Comparison of ENCODE assay signal across 14 cellular contexts in the genomic region with DNA sequence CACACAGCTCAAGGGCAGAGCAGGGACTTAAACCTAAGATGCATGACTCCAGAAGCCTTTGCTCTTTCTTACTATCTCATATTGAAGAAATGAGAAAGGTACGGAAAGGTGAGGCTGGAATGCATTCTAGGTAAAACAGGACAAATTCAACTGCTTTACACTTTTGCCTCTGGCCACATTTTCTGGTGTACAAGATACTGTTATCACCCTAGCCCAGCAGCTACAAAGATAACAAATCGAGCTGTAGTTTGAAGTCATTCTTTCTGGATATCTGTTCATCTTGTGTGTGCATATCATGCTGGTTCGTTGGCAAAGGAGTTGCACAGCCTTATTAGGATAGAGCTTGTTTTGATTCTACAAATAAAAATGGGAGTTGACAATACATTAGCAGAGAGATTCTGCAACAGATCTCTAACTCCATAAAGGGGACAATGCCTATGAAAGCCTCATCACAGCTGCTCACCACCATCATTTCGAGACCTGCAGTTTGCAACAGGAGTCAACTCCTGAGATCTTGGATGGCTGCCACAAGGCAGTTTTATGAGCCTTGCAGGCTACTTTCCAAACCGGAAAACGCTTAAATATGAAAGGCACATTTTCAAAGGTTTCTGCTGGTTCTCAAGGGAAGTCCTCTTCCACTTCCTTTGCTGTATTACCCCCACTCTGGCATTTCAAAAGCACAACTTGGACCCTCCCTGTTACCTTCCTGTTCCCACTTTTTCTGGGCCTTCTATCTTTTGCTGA.
DNase-seq lines count a peak whose midpoint lies in the region; ATAC-seq and TF ChIP-seq lines count a peak whose summit lies in the region.
"Had no signal": no experiment of that assay in that cellular context is flagged by ENCODE, and none has a peak within 500 bp of the region (broad histone marks: within the 10 kb centered on the region; RNA-seq: fewer than 3 reads in every experiment).

No MANE protein-coding gene starts in this region.

- H4K20me1 ChIP-seq in hepatocyte (ENCODE audit: insufficient read depth, poor library complexity, severe bottlenecking): no peaks in the 10 kb centered on the region

- H3K27ac ChIP-seq in heart left ventricle (peak overlapping the region in 6 of 12 donors; percentile 3 to 45 (median 16)), hepatocyte (peak overlapping the region; percentile 55)

- peak overlapping the region; percentile 51 for H3K4me2 ChIP-seq in hepatocyte

- H3K9me3 ChIP-seq in heart left ventricle (no peaks in the 10 kb centered on the region), hepatocyte (ENCODE audit: low read depth) (no peaks in the 10 kb centered on the region)
- H3K9me3 ChIP-seq: tibial nerve had no signal

- peaks cover 52% of the 10 kb centered on the region for H3K79me2 ChIP-seq in hepatocyte

- H3K4me3 ChIP-seq in heart left ventricle (no peak overlapping the region), hepatocyte (no peak overlapping the region)
- H3K4me3 ChIP-seq: tibial nerve had no signal

- H2AFZ ChIP-seq in hepatocyte: no peak overlapping the region

- H3K27me3 ChIP-seq in heart left ventricle: no peaks in the 10 kb centered on the region
- H3K27me3 ChIP-seq in hepatocyte: no peaks in the 10 kb centered on the region
- H3K27me3 ChIP-seq: tibial nerve had no signal

- peak in 2 of 4 donors; percentile 33 to 66 for ATAC-seq in heart left ventricle
- ATAC-seq in Right ventricle myocardium inferior: no peak
- ATAC-seq in GM18873 (IDR thresholded peaks at IDR 0.05; ENCODE audit: low FRiP score, unreplicated experiment): no peak
- ATAC-seq in SK-N-SH treated with all-trans-retinoic acid at 6 μM for 48 hours: no peak
- ATAC-seq: esophagus mucosa had no signal

- TF ChIP-seq CTCF in heart left ventricle (IDR thresholded peaks at IDR 0.05) (no peak), hepatocyte (IDR thresholded peaks at IDR 0.05; ENCODE audit: poor library complexity) (no peak)

- no peak for TF ChIP-seq POLR2A in heart left ventricle (IDR thresholded peaks at IDR 0.05)

- WGBS in heart left ventricle, 4 donors: 42 to 51% (median 45%) methylated on average over 6 of the region's 6 CpGs
- WGBS in hepatocyte (ENCODE audit: low lambda C conversion rate, missing lambda C conversion rate): 25% methylated on average over 6 of the region's 6 CpGs

- intact Hi-C loops in heart left ventricle (cut with DNase I) (no loop called here), Right ventricle myocardium inferior (cut with DNase I) (no loop called here)

- DNase-seq in heart left ventricle (peak in 4 of 5 donors; percentile 30 to 41 (median 38)), Right ventricle myocardium inferior (ENCODE audit: missing footprints) (no peak), OCI-M1 (lab: John Stamatoyannopoulos, UW) (peak; percentile 87), hepatocyte (ENCODE audit: low spot score) (peak; percentile 48), ureter (ENCODE audit: low spot score) (peak; percentile 62), NCI-H2196 (lab: John Stamatoyannopoulos, UW; ENCODE audit: unreplicated experiment) (no peak)
- DNase-seq: activated naive CD4-positive, alpha-beta T cell treated with anti-CD3 and anti-CD28 coated beads for 36 hours; central memory CD4-positive, alpha-beta T cell; immature natural killer cell; MV-4-11 had no signal

- H3K9me2 ChIP-seq in hepatocyte (replicated peaks; ENCODE audit: insufficient read depth): no peaks in the 10 kb centered on the region

- H3K4me1 ChIP-seq in heart left ventricle (peaks cover 3 to 34% (median 20%) of the 10 kb centered on the region in 12 donors), hepatocyte (ENCODE audit: insufficient read depth) (peaks cover 43% of the 10 kb centered on the region)

- H3K36me3 ChIP-seq in heart left ventricle (peaks cover 0 to 4% (median 0%) of the 10 kb centered on the region in 9 donors), hepatocyte (replicated peaks; ENCODE audit: insufficient read depth, low read depth) (no peaks in the 10 kb centered on the region)
- H3K36me3 ChIP-seq: tibial nerve had no signal

TF ChIP-seq in SK-N-SH treated with all-trans-retinoic acid at 6 μM for 48 hours, 23 proteins besides CTCF, POLR2A, EP300 and RAD21:
- TF ChIP-seq GLIS3 (CRISPR knock-in tag; IDR thresholded peaks at IDR 0.05) (no peak), RARB (CRISPR knock-in tag; IDR thresholded peaks at IDR 0.05) (no peak), PPARA (CRISPR knock-in tag; IDR thresholded peaks at IDR 0.05; ENCODE audit: borderline replicate concordance) (no peak), ZFP30 (CRISPR knock-in tag; IDR thresholded peaks at IDR 0.05) (no peak), ARNTL (CRISPR knock-in tag; IDR thresholded peaks at IDR 0.05; ENCODE audit: borderline replicate concordance, low read depth) (no peak), ZC3H10 (CRISPR knock-in tag; IDR thresholded peaks at IDR 0.05) (no peak), BACH2 (CRISPR knock-in tag; IDR thresholded peaks at IDR 0.05; ENCODE audit: borderline replicate concordance) (no peak), CSDC2 (CRISPR knock-in tag; IDR thresholded peaks at IDR 0.05) (no peak), OSR1 (CRISPR knock-in tag; IDR thresholded peaks at IDR 0.05) (no peak), ZNF565 (CRISPR knock-in tag; conservative IDR thresholded peaks at IDR 0.05; ENCODE audit: low read depth) (no peak), SNAI2 (CRISPR knock-in tag; IDR thresholded peaks at IDR 0.05) (no peak)
- TF ChIP-seq, protein P1, sequence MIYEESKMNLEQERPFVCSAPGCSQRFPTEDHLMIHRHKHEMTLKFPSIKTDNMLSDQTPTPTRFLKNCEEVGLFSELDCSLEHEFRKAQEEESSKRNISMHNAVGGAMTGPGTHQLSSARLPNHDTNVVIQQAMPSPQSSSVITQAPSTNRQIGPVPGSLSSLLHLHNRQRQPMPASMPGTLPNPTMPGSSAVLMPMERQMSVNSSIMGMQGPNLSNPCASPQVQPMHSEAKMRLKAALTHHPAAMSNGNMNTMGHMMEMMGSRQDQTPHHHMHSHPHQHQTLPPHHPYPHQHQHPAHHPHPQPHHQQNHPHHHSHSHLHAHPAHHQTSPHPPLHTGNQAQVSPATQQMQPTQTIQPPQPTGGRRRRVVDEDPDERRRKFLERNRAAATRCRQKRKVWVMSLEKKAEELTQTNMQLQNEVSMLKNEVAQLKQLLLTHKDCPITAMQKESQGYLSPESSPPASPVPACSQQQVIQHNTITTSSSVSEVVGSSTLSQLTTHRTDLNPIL (CRISPR knock-in tag; IDR thresholded peaks at IDR 0.05; ENCODE audit: low read depth): no peak

Comparison
In these comparisons a context has a peak if more than half of its experiments do, and no peak if none do; other contexts are left out.
1. DNase-seq: peak in heart left ventricle (4 of 5), OCI-M1 (single experiment), hepatocyte (single experiment) and ureter (single experiment); none in Right ventricle myocardium inferior (single experiment) and NCI-H2196 (single experiment).